In genomic region chr20:63293456-63293855, GRCh38 we compare ENCODE assay signal across 29 cellular contexts. TPM values are rescaled to one million over a fixed set of nuclear protein-coding genes. Genes with fewer than 3 reads are reported as not detected.
"Had no signal": no experiment of that assay in that cellular context is flagged by ENCODE, and none has a peak within 500 bp of the region (broad histone marks: within the 10 kb centered on the region; RNA-seq: fewer than 3 reads in every experiment).

No MANE protein-coding gene starts in this region.

- ATAC-seq: activated CD8-positive, alpha-beta memory T cell treated with anti-CD3 and anti-CD28 coated beads, Interleukin-2, amount 10 ng/mL, durations not matched to agents 7 days and 5 days; activated T-helper 17 cell treated with anti-CD3 and anti-CD28 coated beads, Interleukin-2, amount 50 U/mL, for 72 hours; T-helper 17 cell had no signal

- H3K4me1 ChIP-seq: adrenal gland, breast epithelium had no signal

- H3K4me1 Mint-ChIP-seq: activated naive CD8-positive, alpha-beta T cell treated with anti-CD3 and anti-CD28 coated beads for 36 hours; activated T-helper 17 cell treated with anti-CD3 and anti-CD28 coated beads, Interleukin-2, amount 50 U/mL, for 72 hours had no signal

- H3K27ac ChIP-seq: adrenal gland, breast epithelium, coronary artery, PC-9 had no signal

- H3K36me3 ChIP-seq: adrenal gland, breast epithelium had no signal

- H3K4me3 ChIP-seq: adrenal gland, breast epithelium, coronary artery, PC-9 had no signal

- H3K36me3 Mint-ChIP-seq: activated CD8-positive, alpha-beta memory T cell treated with anti-CD3 and anti-CD28 coated beads, Interleukin-2, amount 10 ng/mL, durations not matched to agents 7 days and 5 days; activated naive CD8-positive, alpha-beta T cell treated with anti-CD3 and anti-CD28 coated beads for 36 hours had no signal

- H3K27ac Mint-ChIP-seq: activated B cell treated with CpG ODN at 0.5 μM for 24 hours; activated CD4-positive, alpha-beta T cell treated with anti-CD3 and anti-CD28 coated beads, Interleukin-2, amount 10 ng/mL, durations not matched to agents 24 days and 14 days; activated CD8-positive, alpha-beta memory T cell treated with anti-CD3 and anti-CD28 coated beads, Interleukin-2, amount 10 ng/mL, durations not matched to agents 7 days and 5 days; activated naive CD4-positive, alpha-beta T cell treated with anti-CD3 and anti-CD28 coated beads, Interleukin-2, amount 10 ng/mL, durations not matched to agents 7 days and 5 days; activated naive CD8-positive, alpha-beta T cell treated with anti-CD3 and anti-CD28 coated beads for 36 hours; activated T-helper 17 cell treated with anti-CD3 and anti-CD28 coated beads, Interleukin-2, amount 50 U/mL, for 72 hours; T-helper 17 cell had no signal

- H3K27me3 Mint-ChIP-seq: activated T-helper 17 cell treated with anti-CD3 and anti-CD28 coated beads, Interleukin-2, amount 50 U/mL, for 72 hours; T-helper 17 cell had no signal

- H3K4me3 Mint-ChIP-seq: activated B cell treated with CpG ODN at 0.5 μM for 24 hours; activated CD4-positive, alpha-beta T cell treated with anti-CD3 and anti-CD28 coated beads, Interleukin-2, amount 10 ng/mL, durations not matched to agents 24 days and 14 days; activated CD8-positive, alpha-beta memory T cell treated with anti-CD3 and anti-CD28 coated beads, Interleukin-2, amount 10 ng/mL, durations not matched to agents 7 days and 5 days; activated naive CD4-positive, alpha-beta T cell treated with anti-CD3 and anti-CD28 coated beads, Interleukin-2, amount 10 ng/mL, durations not matched to agents 7 days and 5 days; activated naive CD8-positive, alpha-beta T cell treated with anti-CD3 and anti-CD28 coated beads for 36 hours; activated T-helper 17 cell treated with anti-CD3 and anti-CD28 coated beads, Interleukin-2, amount 50 U/mL, for 72 hours; T-helper 17 cell had no signal

- H3K9me3 Mint-ChIP-seq: activated B cell treated with CpG ODN at 0.5 μM for 24 hours; activated CD4-positive, alpha-beta T cell treated with anti-CD3 and anti-CD28 coated beads, Interleukin-2, amount 10 ng/mL, durations not matched to agents 24 days and 14 days; activated naive CD4-positive, alpha-beta T cell treated with anti-CD3 and anti-CD28 coated beads, Interleukin-2, amount 10 ng/mL, durations not matched to agents 7 days and 5 days; activated naive CD8-positive, alpha-beta T cell treated with anti-CD3 and anti-CD28 coated beads for 36 hours; activated T-helper 17 cell treated with anti-CD3 and anti-CD28 coated beads, Interleukin-2, amount 50 U/mL, for 72 hours had no signal

- H3K4me2 ChIP-seq: PC-9 had no signal

- DNase-seq: activated B cell treated with CpG ODN at 0.5 μM for 24 hours; activated CD4-positive, alpha-beta T cell treated with anti-CD3 and anti-CD28 coated beads for 1 hour; activated CD4-positive, alpha-beta T cell treated with anti-CD3 and anti-CD28 coated beads, Interleukin-2, amount 10 ng/mL, durations not matched to agents 24 days and 14 days; activated CD4-positive, alpha-beta T cell treated with anti-CD3 and anti-CD28 coated beads, Interleukin-2, amount 50 U/mL, for 48 hours; activated CD8-positive, alpha-beta memory T cell treated with anti-CD3 and anti-CD28 coated beads, Interleukin-2, amount 10 ng/mL, durations not matched to agents 7 days and 5 days; activated gamma-delta T cell treated with Interleukin-2 at 50 U/mL for 16 hours; activated naive CD4-positive, alpha-beta T cell treated with anti-CD3 and anti-CD28 coated beads, Interleukin-2, amount 10 ng/mL, durations not matched to agents 7 days and 5 days; activated naive CD8-positive, alpha-beta T cell treated with anti-CD3 and anti-CD28 coated beads for 36 hours; activated T-cell treated with anti-CD3 and anti-CD28 coated beads, Interleukin-2, amount 50 U/mL, for 48 hours; adrenal gland; anterior cingulate cortex; central memory CD4-positive, alpha-beta T cell; Kasumi-1; NCI-H1105 treated with DMSO at 0.1 percent for 48 hours; NCI-H1436 treated with DMSO at 0.1 percent for 48 hours; NCI-H187; NCI-H2081 treated with DMSO at 0.1 percent for 48 hours; NCI-H2171 treated with DMSO at 0.1 percent for 48 hours; NCI-H226; NCI-H526 treated with DMSO at 0.1 percent for 48 hours; PC-9; SIG-M5; T-helper 17 cell; T-helper 9 cell had no signal

- H3K9me3 ChIP-seq: adrenal gland, breast epithelium had no signal

- H2AFZ ChIP-seq: PC-9 had no signal

RNA-seq across cellular contexts. Expression of gene COL20A1, which starts 0.5 kb away (rescaled TPM):
- total RNA-seq: activated B cell treated with CpG ODN at 0.5 μM for 24 hours; activated CD4-positive, alpha-beta T cell treated with anti-CD3 and anti-CD28 coated beads, Interleukin-2, amount 10 ng/mL, durations not matched to agents 24 days and 14 days; activated CD8-positive, alpha-beta memory T cell treated with anti-CD3 and anti-CD28 coated beads, Interleukin-2, amount 10 ng/mL, durations not matched to agents 7 days and 5 days; breast epithelium; chondrocyte; PC-9 had no signal

RNA-seq across cellular contexts. Expression of gene NKAIN4, which starts 39.2 kb away (rescaled TPM):
- total RNA-seq: activated B cell treated with CpG ODN at 0.5 μM for 24 hours; activated CD4-positive, alpha-beta T cell treated with anti-CD3 and anti-CD28 coated beads, Interleukin-2, amount 10 ng/mL, durations not matched to agents 24 days and 14 days; activated CD8-positive, alpha-beta memory T cell treated with anti-CD3 and anti-CD28 coated beads, Interleukin-2, amount 10 ng/mL, durations not matched to agents 7 days and 5 days; activated naive CD8-positive, alpha-beta T cell treated with anti-CD3 and anti-CD28 coated beads for 36 hours; activated T-helper 17 cell treated with anti-CD3 and anti-CD28 coated beads, Interleukin-2, amount 50 U/mL, for 72 hours; breast epithelium; NCI-H460; PC-9; T-helper 17 cell had no signal

RNA-seq across cellular contexts. Expression of gene BIRC7, which starts 57.8 kb away (rescaled TPM):
- total RNA-seq: activated B cell treated with CpG ODN at 0.5 μM for 24 hours; activated CD4-positive, alpha-beta T cell treated with anti-CD3 and anti-CD28 coated beads, Interleukin-2, amount 10 ng/mL, durations not matched to agents 24 days and 14 days; activated CD8-positive, alpha-beta memory T cell treated with anti-CD3 and anti-CD28 coated beads, Interleukin-2, amount 10 ng/mL, durations not matched to agents 7 days and 5 days; PC-9; T-helper 17 cell had no signal
